Comparison of ENCODE assay signal across 19 cellular contexts in the genomic region with DNA sequence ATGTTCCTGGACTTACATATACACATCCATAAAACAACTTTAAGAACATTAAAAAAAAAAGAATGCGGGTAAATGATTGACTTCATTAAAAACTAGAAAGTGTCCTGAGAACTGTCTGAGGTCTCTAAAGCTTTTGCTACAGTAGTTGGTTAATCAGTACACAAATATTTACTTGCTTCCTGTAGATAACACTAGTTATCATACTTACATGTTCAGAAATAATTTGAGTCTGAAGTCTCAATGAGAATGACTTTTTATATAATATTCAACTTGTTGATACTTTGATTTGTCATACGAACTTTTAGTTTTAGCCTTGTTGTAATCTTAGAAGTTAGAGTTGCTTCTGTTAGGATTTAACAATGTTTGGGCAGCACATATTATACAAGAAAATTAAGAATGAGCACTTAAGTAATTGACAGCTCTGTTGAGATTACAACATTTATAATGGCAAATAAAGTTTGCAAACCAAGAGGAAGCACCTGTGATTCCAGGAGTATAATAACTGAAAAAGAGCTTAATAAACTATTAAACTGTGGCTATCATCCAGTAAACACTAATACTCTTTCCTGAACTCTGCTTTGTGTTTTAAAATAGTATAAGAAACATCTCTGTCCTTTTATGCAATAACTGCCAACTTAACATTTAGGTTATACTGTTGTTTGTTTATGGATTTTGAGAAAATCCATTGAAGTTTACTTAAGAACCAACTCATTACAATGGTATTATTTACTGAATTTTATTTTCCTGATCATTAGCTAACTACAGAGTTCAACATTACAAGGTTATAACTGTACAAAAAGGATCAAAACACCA.
DNase-seq lines count a peak whose midpoint lies in the region; ATAC-seq lines count a peak whose summit lies in the region.
"Had no signal": no experiment of that assay in that cellular context is flagged by ENCODE, and none has a peak within 500 bp of the region (broad histone marks: within the 10 kb centered on the region; RNA-seq: fewer than 3 reads in every experiment).

No MANE protein-coding gene starts in this region.

- H3K4me3 Mint-ChIP-seq in stimulated activated effector memory CD8-positive, alpha-beta T cell treated with anti-CD3 and anti-CD28 coated beads, Interleukin-12 subunit alpha, Interleukin-12 subunit beta, amount 100 ng/mL, for 72 hours, result no peak overlapping the region
- H3K4me3 Mint-ChIP-seq: CD4-positive, alpha-beta T cell had no signal

- no peaks in the 10 kb centered on the region for H3K36me3 Mint-ChIP-seq in stimulated activated effector memory CD8-positive, alpha-beta T cell treated with anti-CD3 and anti-CD28 coated beads, Interleukin-12 subunit alpha, Interleukin-12 subunit beta, amount 100 ng/mL, for 72 hours

- ATAC-seq in left colon, result peak; percentile 94
- ATAC-seq in stimulated activated effector memory CD8-positive, alpha-beta T cell treated with anti-CD3 and anti-CD28 coated beads, Interleukin-12 subunit alpha, Interleukin-12 subunit beta, amount 100 ng/mL, for 72 hours, result no peak
- ATAC-seq: GM12878 had no signal

- intact Hi-C loops in left colon (cut with DNase I, micrococcal nuclease) (no loop called here), posterior vena cava (cut with DNase I) (no loop called here)

- H3K9me3 Mint-ChIP-seq in stimulated activated effector memory CD8-positive, alpha-beta T cell treated with anti-CD3 and anti-CD28 coated beads, Interleukin-12 subunit alpha, Interleukin-12 subunit beta, amount 100 ng/mL, for 72 hours, result peaks cover 13% of the 10 kb centered on the region

- H3K27ac Mint-ChIP-seq in stimulated activated effector memory CD8-positive, alpha-beta T cell treated with anti-CD3 and anti-CD28 coated beads, Interleukin-12 subunit alpha, Interleukin-12 subunit beta, amount 100 ng/mL, for 72 hours, result no peak overlapping the region
- H3K27ac Mint-ChIP-seq: CD4-positive, alpha-beta T cell had no signal

- DNase-seq in DMS53 (lab: John Stamatoyannopoulos, UW) (peak; percentile 27), dermis blood vessel endothelial cell (peak; percentile 47), left colon (no peak), renal cortical epithelial cell (ENCODE audit: low read depth) (peak; percentile 61), NCI-H748 (lab: John Stamatoyannopoulos, UW; ENCODE audit: unreplicated experiment) (no peak), posterior vena cava (ENCODE audit: low spot score) (no peak)
- DNase-seq in stimulated activated effector memory CD8-positive, alpha-beta T cell treated with anti-CD3 and anti-CD28 coated beads, Interleukin-12 subunit alpha, Interleukin-12 subunit beta, amount 100 ng/mL, for 72 hours (ENCODE audit: low spot score in 2 of 2), result no peak
- DNase-seq: BE2C; CD4-positive, alpha-beta T cell; DND-41; GM23248; HCEC 1CT; NCI-H1417 treated with DMSO at 0.1 percent for 48 hours; NCI-H2171; NCI-H446; NCI-H69; NK-92 treated with Interleukin-12 subunit alpha and Interleukin-12 subunit beta, amount 100 ng/mL, for 24 hours; RPMI8226 had no signal

- H3K4me1 Mint-ChIP-seq in stimulated activated effector memory CD8-positive, alpha-beta T cell treated with anti-CD3 and anti-CD28 coated beads, Interleukin-12 subunit alpha, Interleukin-12 subunit beta, amount 100 ng/mL, for 72 hours, result no peaks in the 10 kb centered on the region

Comparison
In these comparisons a context has a peak if more than half of its experiments do, and no peak if none do; other contexts are left out.
1. DNase-seq: peak in DMS53 (single experiment), dermis blood vessel endothelial cell (single experiment) and renal cortical epithelial cell (single experiment); none in left colon (0 of 2), NCI-H748 (single experiment), stimulated activated effector memory CD8-positive, alpha-beta T cell treated with anti-CD3 and anti-CD28 coated beads, Interleukin-12 subunit alpha, Interleukin-12 subunit beta, amount 100 ng/mL, for 72 hours (0 of 2) and posterior vena cava (single experiment).